ENCODE assay signal across 8 cellular contexts in the genomic region with DNA sequence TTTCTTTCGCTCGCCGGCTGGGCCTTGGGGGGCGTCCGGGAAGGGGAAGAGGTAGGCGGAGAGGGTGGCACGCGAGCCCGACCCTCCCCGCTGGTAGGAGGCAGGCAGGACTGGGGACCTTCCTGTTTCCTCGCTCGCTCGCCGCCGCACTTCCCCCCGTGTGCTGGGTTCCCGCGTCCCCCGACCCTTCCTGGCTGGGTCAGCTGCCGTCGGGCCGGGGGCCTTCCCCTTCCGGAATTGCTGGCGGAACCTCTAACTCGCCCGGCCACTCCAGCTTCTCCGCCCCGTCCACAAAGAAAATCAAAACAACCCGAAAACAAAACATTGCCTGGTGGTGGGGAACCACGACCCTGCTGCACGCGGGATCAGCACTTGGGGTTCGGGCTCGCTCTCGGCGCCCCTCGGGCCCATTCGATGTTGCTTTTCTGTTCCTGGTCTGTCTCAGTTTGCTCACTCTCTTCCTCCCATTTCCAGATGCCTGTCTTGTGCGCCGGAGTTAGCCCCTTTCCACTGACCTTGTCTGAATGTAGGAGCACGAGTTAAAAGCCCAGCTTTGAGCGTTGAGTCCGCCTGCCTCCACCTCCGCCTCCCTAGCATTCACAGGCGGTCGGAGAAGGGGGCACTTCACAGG. TPM values are rescaled to one million over a fixed set of nuclear protein-coding genes. Genes with fewer than 3 reads are reported as not detected.
DNase-seq lines count a peak whose midpoint lies in the region; ATAC-seq and TF ChIP-seq lines count a peak whose summit lies in the region.

No MANE protein-coding gene starts in this region.

- H3K36me3 ChIP-seq in WERI-Rb-1 = peaks cover 28% of the 10 kb centered on the region
- no peaks in the 10 kb centered on the region for H3K36me3 ChIP-seq in stomach smooth muscle (ENCODE audit: control insufficient read depth in 2 of 2, insufficient read depth in 2 of 2, low read length in 2 of 2)

- no peak for TF ChIP-seq CTCF in WERI-Rb-1 (IDR thresholded peaks at IDR 0.05; ENCODE audit: low read depth, low read length)

- H3K27ac ChIP-seq in WERI-Rb-1 (peak overlapping the region; percentile 97), stomach smooth muscle (ENCODE audit: low read length) (peak overlapping the region; percentile 91)

- H3K9me3 ChIP-seq in WERI-Rb-1 (ENCODE audit: severe bottlenecking) (no peaks in the 10 kb centered on the region), stomach smooth muscle (ENCODE audit: control insufficient read depth in 2 of 2, low read length in 2 of 2) (no peaks in the 10 kb centered on the region)

- peak overlapping the region; percentile 92 to 93 for H3K9ac ChIP-seq in stomach smooth muscle (ENCODE audit: low read length in 2 of 2)

- H3K4me3 ChIP-seq in WERI-Rb-1 (ENCODE audit: low read depth, low read length) = peak overlapping the region; percentile 78
- H3K4me3 ChIP-seq in stomach smooth muscle (ENCODE audit: low read length in 2 of 2) = peak overlapping the region; percentile 92 to 96

- H3K27me3 ChIP-seq in WERI-Rb-1 (ENCODE audit: insufficient read depth, low read depth, severe bottlenecking) = no peaks in the 10 kb centered on the region
- H3K27me3 ChIP-seq in stomach smooth muscle (ENCODE audit: control insufficient read depth in 1 of 2, insufficient read depth in 2 of 2, low read length in 2 of 2) = no peaks in the 10 kb centered on the region

- in situ Hi-C loops in KBM-7 (cut with MboI; ENCODE audit: low pct_unique_long_range_greater_than_20kb, low sequenced_read_pairs) = no loop called here

- H3K4me1 ChIP-seq in stomach smooth muscle (ENCODE audit: control insufficient read depth, insufficient read depth, low read length) = peaks cover 10% of the 10 kb centered on the region

- DNase-seq in NCI-H748 (lab: John Stamatoyannopoulos, UW; ENCODE audit: unreplicated experiment) (peak; percentile 68), NCI-H748 treated with DMSO at 0.1 percent for 48 hours (lab: John Stamatoyannopoulos, UW) (no peak), KBM-7 (peak; percentile 77), WERI-Rb-1 (peak; percentile 39), mucosa of gallbladder (ENCODE audit: low spot score) (peak; percentile 42)

- ATAC-seq in GM21737 (IDR thresholded peaks at IDR 0.05; ENCODE audit: unreplicated experiment) (peak; percentile 38), esophagus mucosa (peak; percentile 51)

RNA-seq across cellular contexts. Expression of a gene that starts 0.6 kb away (rescaled TPM):
- total RNA-seq in esophagus mucosa = 88.5 TPM
- total RNA-seq in mucosa of gallbladder = 175 TPM
